1 cellular context compared by ENCODE assay signal in the genomic region with DNA sequence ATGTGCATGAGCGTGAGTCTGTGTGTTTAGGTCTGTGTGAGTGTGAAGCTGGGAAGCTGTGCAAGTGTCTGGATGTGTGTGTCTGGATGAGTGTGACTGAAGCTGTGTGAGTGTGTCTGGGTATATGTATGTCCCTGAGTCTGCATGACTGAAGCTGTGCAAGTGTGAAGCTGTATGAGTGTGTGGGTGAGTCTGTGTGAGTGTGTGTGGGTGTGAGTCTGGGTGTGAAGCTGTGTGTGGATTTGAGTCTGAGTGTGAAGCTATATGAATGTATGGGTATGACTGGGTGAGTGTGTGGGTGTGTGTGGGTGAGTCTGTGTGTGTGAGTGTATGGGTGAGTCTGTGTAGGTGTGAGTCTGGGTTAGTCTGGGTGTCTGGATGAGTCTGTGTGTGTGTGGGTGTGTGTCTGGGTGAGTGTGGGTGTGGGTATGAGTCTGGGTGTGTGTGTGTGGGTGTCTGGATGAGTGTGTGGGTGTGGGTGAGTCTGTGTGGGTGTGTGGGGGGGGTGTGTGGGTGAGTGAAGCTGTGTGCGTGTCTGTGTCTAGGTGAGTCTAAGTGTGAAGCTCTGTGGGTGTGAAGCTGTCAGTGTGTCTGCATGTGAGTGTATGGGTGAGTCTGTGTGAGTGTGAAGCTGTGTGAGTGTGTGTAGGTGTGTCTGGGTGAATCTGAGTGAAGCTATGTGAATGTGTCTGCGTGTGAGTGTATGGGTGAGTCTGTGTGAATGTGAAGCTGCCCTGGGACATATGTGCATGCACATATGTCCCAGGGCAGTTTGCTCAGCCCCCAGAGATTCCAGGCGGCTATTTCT.
TF ChIP-seq lines count a peak whose summit lies in the region.

No MANE protein-coding gene starts in this region.

TF ChIP-seq in K562, 482 proteins besides CTCF, POLR2A, EP300 and RAD21:
- TF ChIP-seq EGR1 (conservative IDR thresholded peaks at IDR 0.05) (peak; percentile 51), KLF1 (tag; IDR thresholded peaks at IDR 0.05) (no peak)
